In genomic region chr3:73508330-73508954, GRCh38 we compare ENCODE assay signal across 8 cellular contexts.
A peak's percentile ranks its signal among the peaks of the same experiment; 100 is the strongest.
DNase-seq lines count a peak whose midpoint lies in the region; ATAC-seq and TF ChIP-seq lines count a peak whose summit lies in the region.

No MANE protein-coding gene starts in this region.

- H2AFZ ChIP-seq in parathyroid adenoma: no peak overlapping the region

- H3K9ac ChIP-seq in parathyroid adenoma: no peak overlapping the region

- TF ChIP-seq CTCF in GM12865 (IDR thresholded peaks at IDR 0.05; ENCODE audit: insufficient read depth, low read depth, low read length, missing control alignments): peak; percentile 76
- TF ChIP-seq CTCF in WERI-Rb-1 (IDR thresholded peaks at IDR 0.05; ENCODE audit: low read depth, low read length): peak; percentile 62
- peak; percentile 77 for TF ChIP-seq CTCF in parathyroid adenoma (IDR thresholded peaks at IDR 0.05)

- H3K9me3 ChIP-seq in WERI-Rb-1 (ENCODE audit: severe bottlenecking) (no peaks in the 10 kb centered on the region), parathyroid adenoma (ENCODE audit: control insufficient read depth, low read length) (no peaks in the 10 kb centered on the region)

- H3K27me3 ChIP-seq in WERI-Rb-1 (ENCODE audit: insufficient read depth, low read depth, severe bottlenecking) (no peaks in the 10 kb centered on the region), parathyroid adenoma (ENCODE audit: control insufficient read depth, insufficient read depth, low read length) (no peaks in the 10 kb centered on the region)

- no peak overlapping the region for H3K4me2 ChIP-seq in parathyroid adenoma (ENCODE audit: low read length)

- no peaks in the 10 kb centered on the region for H3K79me2 ChIP-seq in parathyroid adenoma

- no peak overlapping the region for H3K4me3 ChIP-seq in GM12865 (ENCODE audit: low read depth, low read length)
- no peak overlapping the region for H3K4me3 ChIP-seq in WERI-Rb-1 (ENCODE audit: low read depth, low read length)
- H3K4me3 ChIP-seq in parathyroid adenoma (ENCODE audit: low read depth, low read length): no peak overlapping the region

- DNase-seq in A172 (ENCODE audit: low spot score): peak; percentile 36
- DNase-seq in GM12865 (ENCODE audit: low read depth): peak; percentile 70
- DNase-seq in NCI-H2081 treated with DMSO at 0.1 percent for 48 hours (lab: John Stamatoyannopoulos, UW): peak; percentile 41
- peak; percentile 78 for DNase-seq in WERI-Rb-1
- DNase-seq in foreskin melanocyte: peak; percentile 40
- no peak for DNase-seq in OCI-M2 (lab: John Stamatoyannopoulos, UW; ENCODE audit: unreplicated experiment)

- H3K27ac ChIP-seq in WERI-Rb-1 (peak overlapping the region; percentile 71), parathyroid adenoma (no peak overlapping the region)

- H3K4me1 ChIP-seq in parathyroid adenoma: no peaks in the 10 kb centered on the region

- H3K36me3 ChIP-seq in WERI-Rb-1 (no peaks in the 10 kb centered on the region), parathyroid adenoma (ENCODE audit: control insufficient read depth, insufficient read depth, low read length) (no peaks in the 10 kb centered on the region)

- peak; percentile 70 for ATAC-seq in HG02798 (IDR thresholded peaks at IDR 0.05; ENCODE audit: poor library complexity, unreplicated experiment)
